ENCODE assay signal across 8 cellular contexts in the genomic region with DNA sequence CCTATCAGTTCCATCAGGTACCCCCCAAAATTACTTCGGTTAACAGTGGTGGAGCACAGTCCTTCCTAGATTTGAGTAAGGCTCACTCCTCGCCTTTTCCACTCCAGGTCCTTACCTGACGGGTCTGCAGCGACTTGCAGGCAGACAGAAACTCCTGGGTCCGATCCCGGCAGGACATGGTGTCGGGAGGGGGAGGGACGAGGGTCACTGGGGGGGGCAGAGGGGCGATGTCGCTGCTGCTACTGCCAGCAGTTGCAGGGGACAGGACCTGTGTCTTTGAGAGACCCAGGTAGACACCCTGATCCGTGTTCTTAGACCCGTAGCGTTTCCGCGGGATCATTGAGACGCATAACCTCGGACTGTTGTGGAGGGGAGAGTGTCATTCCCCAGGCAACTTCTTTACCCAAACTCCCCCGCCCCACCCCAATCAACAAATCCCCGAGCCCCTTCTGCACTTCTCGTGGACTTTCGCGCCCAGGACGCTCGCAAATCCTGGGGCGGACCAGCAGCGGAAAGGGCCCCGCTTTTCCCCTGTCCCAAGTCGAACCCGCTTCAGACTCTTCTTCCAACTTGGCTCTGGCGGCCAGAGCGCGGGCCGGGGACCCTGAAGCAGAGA. TPM values are rescaled to one million over a fixed set of nuclear protein-coding genes. Genes with fewer than 3 reads are reported as not detected.
DNase-seq lines count a peak whose midpoint lies in the region; ATAC-seq and TF ChIP-seq lines count a peak whose summit lies in the region.

No MANE protein-coding gene starts in this region.

- H3K4me3 ChIP-seq in kidney epithelial cell (ENCODE audit: low read depth, low read length) (peak overlapping the region; percentile 81), thoracic aorta (peak overlapping the region; percentile 82)

- DNase-seq in DMS114 treated with DMSO at 0.1 percent for 48 hours (lab: John Stamatoyannopoulos, UW; ENCODE audit: unreplicated experiment) (peak; percentile 59), kidney epithelial cell (ENCODE audit: low read depth) (no peak), thoracic aorta (ENCODE audit: low spot score) (no peak), NCI-H2107 (lab: John Stamatoyannopoulos, UW) (no peak), ureter (ENCODE audit: low spot score) (no peak), islet precursor cell (no peak)

- H3K4me1 ChIP-seq in thoracic aorta (ENCODE audit: control insufficient read depth in 1 of 2, low read depth in 2 of 2): peaks cover 21 to 38% of the 10 kb centered on the region in 2 donors

- H3K27me3 ChIP-seq in kidney epithelial cell (ENCODE audit: control insufficient read depth, insufficient read depth, low read length) (no peaks in the 10 kb centered on the region), thoracic aorta (replicated peaks; ENCODE audit: insufficient read depth) (no peaks in the 10 kb centered on the region)

- peak; percentile 14 for ATAC-seq in HG03342 (IDR thresholded peaks at IDR 0.05; ENCODE audit: unreplicated experiment)
- no peak for ATAC-seq in thoracic aorta (ENCODE audit: insufficient number of reproducible peaks, low FRiP score, low read depth)

- peaks cover 3% of the 10 kb centered on the region for H3K36me3 ChIP-seq in kidney epithelial cell (ENCODE audit: control insufficient read depth, insufficient read depth, low read length)
- peaks cover 30% of the 10 kb centered on the region for H3K36me3 ChIP-seq in thoracic aorta

- TF ChIP-seq CTCF in kidney epithelial cell (IDR thresholded peaks at IDR 0.05; ENCODE audit: insufficient read depth, low read length, poor library complexity, severe bottlenecking) (no peak), thoracic aorta (IDR thresholded peaks at IDR 0.05) (no peak)

- H3K9me3 ChIP-seq in thoracic aorta: no peaks in the 10 kb centered on the region

- WGBS in adipose tissue, 3 donors: 0 to 1% (median 1%) methylated on average over 33 of the region's 33 CpGs

- peak overlapping the region; percentile 96 for H3K27ac ChIP-seq in adipose tissue (ENCODE audit: low read depth, low read length)
- peak overlapping the region; percentile 96 to 99 for H3K27ac ChIP-seq in thoracic aorta

RNA-seq across cellular contexts. Expression of gene STX5, which starts 0.8 kb away (rescaled TPM):
- polyA plus RNA-seq in adipose tissue: 10 to 100 TPM; 29.6 to 40.2 (median 32.2) TPM
- 30.2 and 34.3 TPM in 2 replicates for total RNA-seq in kidney epithelial cell
- total RNA-seq in thoracic aorta: 10 to 100 TPM; 32.0 to 46.8 TPM
- total RNA-seq in ureter: 30.1 TPM

RNA-seq across cellular contexts. Expression of gene TEX54, which starts 1.6 kb away (rescaled TPM):
- not detected for polyA plus RNA-seq in adipose tissue
- total RNA-seq in kidney epithelial cell: not detected in 2 replicates
- not detected for total RNA-seq in thoracic aorta
- total RNA-seq in ureter: not detected

RNA-seq across cellular contexts. Expression of gene WDR74, which starts 8.4 kb away (rescaled TPM):
- polyA plus RNA-seq in adipose tissue: 10 to 100 TPM; 21.3 to 52.5 (median 37.5) TPM
- total RNA-seq in kidney epithelial cell (90.2 and 92.8 TPM in 2 replicates), thoracic aorta (10 to 100 TPM; 19.8 to 55.2 TPM), ureter (58.8 TPM)

RNA-seq across cellular contexts. Expression of gene NXF1, which starts 25.8 kb away (rescaled TPM):
- polyA plus RNA-seq in adipose tissue: 10 to 100 TPM; 45.1 to 85.1 (median 68.3) TPM
- total RNA-seq in kidney epithelial cell (40.9 and 41.4 TPM in 2 replicates), thoracic aorta (100 to 1,000 TPM in 1 of 2 donors, 10 to 100 TPM in 1; 82.9 to 109 TPM), ureter (94.6 TPM)

RNA-seq across cellular contexts. Expression of gene TMEM223, which starts 39.2 kb away (rescaled TPM):
- 10 to 100 TPM; 16.2 to 19.9 (median 19.3) TPM for polyA plus RNA-seq in adipose tissue
- 32.8 and 41.3 TPM in 2 replicates for total RNA-seq in kidney epithelial cell
- 10 to 100 TPM; 11.1 to 30.2 TPM for total RNA-seq in thoracic aorta
- 18.4 TPM for total RNA-seq in ureter
